Comparison of ENCODE assay signal across 8 cellular contexts in genomic region chr2:176454893-176455810, GRCh38.
A peak's percentile ranks its signal among the peaks of the same experiment; 100 is the strongest.
DNase-seq lines count a peak whose midpoint lies in the region; ATAC-seq and TF ChIP-seq lines count a peak whose summit lies in the region.

No MANE protein-coding gene starts in this region.

- H3K27ac ChIP-seq in liver (ENCODE audit: low read depth in 1 of 2, low read length in 2 of 2), result no peak overlapping the region

- TF ChIP-seq RAD21 in liver (IDR thresholded peaks at IDR 0.05), result peak; percentile 89 to 92

- peak; percentile 84 for ATAC-seq in HG03066 (IDR thresholded peaks at IDR 0.05; ENCODE audit: low read depth, unreplicated experiment)
- no peak for ATAC-seq in GM19324 (IDR thresholded peaks at IDR 0.05; ENCODE audit: low FRiP score, unreplicated experiment)

- H3K27me3 ChIP-seq in liver (ENCODE audit: control insufficient read depth in 4 of 4, insufficient read depth in 4 of 4, low read length in 3 of 4), result peaks cover 0 to 2% (median 0%) of the 10 kb centered on the region in 4 donors

- H3K9ac ChIP-seq in liver (ENCODE audit: low read depth in 1 of 2, low read length in 2 of 2), result no peak overlapping the region

- TF ChIP-seq CTCF in choroid plexus epithelial cell (conservative IDR thresholded peaks at IDR 0.05; ENCODE audit: low read depth, low read length) (peak; percentile 91), liver (IDR thresholded peaks at IDR 0.05; ENCODE audit: low read depth, low read length, missing input control) (peak; percentile 94)

- WGBS in liver, result 18% methylated on average over 11 of the region's 11 CpGs

- no peaks in the 10 kb centered on the region for H3K36me3 ChIP-seq in liver (ENCODE audit: control insufficient read depth in 4 of 4, insufficient read depth in 3 of 4, low read depth in 1 of 4, low read length in 3 of 4)

- no peaks in the 10 kb centered on the region for H3K9me3 ChIP-seq in liver (ENCODE audit: control insufficient read depth in 4 of 4, low read length in 3 of 4)

- H3K4me1 ChIP-seq in liver (ENCODE audit: control insufficient read depth in 4 of 4, insufficient read depth in 4 of 4, low read length in 3 of 4), result peaks cover 0 to 8% (median 2%) of the 10 kb centered on the region in 4 donors

- no peak overlapping the region for H3K4me3 ChIP-seq in choroid plexus epithelial cell (ENCODE audit: low read depth, low read length)
- H3K4me3 ChIP-seq in liver (ENCODE audit: low read depth in 1 of 3, low read length in 3 of 3), result no peak overlapping the region

- DNase-seq in ELF-1 (ENCODE audit: low read depth, low spot score), result peak; percentile 87
- DNase-seq in NCI-H345 (lab: John Stamatoyannopoulos, UW), result peak; percentile 84
- DNase-seq in activated CD4-positive, alpha-beta T cell treated with anti-CD3 and anti-CD28 coated beads for 1 hour, result peak; percentile 66
- peak; percentile 81 for DNase-seq in choroid plexus epithelial cell (ENCODE audit: low read depth)
- DNase-seq in stimulated activated CD4-positive, alpha-beta T cell treated with anti-CD3 and anti-CD28 coated beads, Interleukin-4, amount 100 ng/mL, for 48 hours (ENCODE audit: low read depth in 2 of 2), result peak; percentile 60 to 83

TF ChIP-seq in liver, 16 proteins besides CTCF, POLR2A, EP300 and RAD21:
- TF ChIP-seq NR2F2 (IDR thresholded peaks at IDR 0.05) (no peak), HNF4A (conservative IDR thresholded peaks at IDR 0.05) (peak in 1 of 2 donors; percentile 15)
TF ChIP-seq in liver: peak in this region for 1.
